Comparison of ENCODE assay signal across 9 cellular contexts in the genomic region with DNA sequence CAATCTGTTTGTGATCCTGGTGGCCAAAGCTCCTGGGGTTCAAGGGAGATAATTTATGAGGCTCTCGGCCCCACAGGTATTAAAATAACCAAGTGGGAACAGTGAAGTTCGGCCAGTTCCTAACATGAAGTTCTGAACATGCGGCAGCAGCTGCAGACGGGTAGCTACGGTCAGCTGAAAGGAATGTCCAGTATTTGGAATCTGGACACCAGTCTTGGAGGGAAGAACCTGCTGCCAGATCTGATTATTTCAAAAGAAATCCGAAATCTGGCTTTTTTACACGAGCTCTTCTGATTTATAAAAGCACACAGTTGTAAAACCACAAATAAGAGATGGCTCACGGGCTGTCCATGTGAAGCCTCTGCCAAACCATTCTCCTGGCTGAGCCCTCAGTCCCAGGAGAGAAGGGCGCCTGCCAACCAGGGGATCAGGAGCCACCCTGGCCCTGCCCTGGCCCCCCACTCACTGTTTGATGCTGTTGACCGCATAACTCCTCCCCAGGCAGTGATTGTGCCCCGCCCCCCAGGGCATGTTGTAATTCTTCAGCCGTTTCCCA. TPM values are rescaled to one million over a fixed set of nuclear protein-coding genes. Genes with fewer than 3 reads are reported as not detected.
DNase-seq lines count a peak whose midpoint lies in the region; ATAC-seq and TF ChIP-seq lines count a peak whose summit lies in the region.
"Had no signal": no experiment of that assay in that cellular context is flagged by ENCODE, and none has a peak within 500 bp of the region (broad histone marks: within the 10 kb centered on the region; RNA-seq: fewer than 3 reads in every experiment).

No MANE protein-coding gene starts in this region.

- H3K4me1 ChIP-seq in transverse colon (peaks cover 0 to 14% (median 6%) of the 10 kb centered on the region in 4 donors), BE2C (peaks cover 4% of the 10 kb centered on the region)

- H3K9me3 ChIP-seq in transverse colon (no peaks in the 10 kb centered on the region), BE2C (no peaks in the 10 kb centered on the region)

- TF ChIP-seq CTCF in lower leg skin (IDR thresholded peaks at IDR 0.05) (no peak), transverse colon (IDR thresholded peaks at IDR 0.05) (no peak), BE2C (IDR thresholded peaks at IDR 0.05; ENCODE audit: low read depth, low read length) (no peak)

- peak; percentile 99 for DNase-seq in HS-5 (ENCODE audit: low read depth)
- peak; percentile 35 to 47 for DNase-seq in T47D (ENCODE audit: low read depth in 1 of 2, low spot score in 1 of 2)
- peak; percentile 71 to 92 for DNase-seq in lower leg skin (ENCODE audit: low spot score in 2 of 2)
- DNase-seq in transverse colon: peak; percentile 41
- no peak for DNase-seq in BE2C
- DNase-seq: retina; stimulated activated CD8-positive, alpha-beta memory T cell treated with anti-CD3 and anti-CD28 coated beads, Interleukin-4, amount 100 ng/mL, for 48 hours had no signal

- peak overlapping the region; percentile 61 to 70 (median 66) for H3K27ac ChIP-seq in transverse colon

- H3K4me3 ChIP-seq in lower leg skin (ENCODE audit: low read depth, poor library complexity, severe bottlenecking) (no peak overlapping the region), transverse colon (no peak overlapping the region), BE2C (ENCODE audit: low read depth, low read length) (no peak overlapping the region)

- in situ Hi-C loops in T47D (cut with HindIII; ENCODE audit: low pct_unique_long_range_greater_than_20kb, low sequenced_read_pairs) (no loop called here), transverse colon (cut with MboI; ENCODE audit: low pct_ligation_motif_present in 1 of 4, low pct_unique_long_range_greater_than_20kb in 1 of 4, low sequenced_read_pairs in 3 of 4) (loop anchor here in 2 of 4 donors (10.0 kb wide), 1 partner anchor 176 kb away; no protein-coding TSS in a partner anchor)

- intact Hi-C loops in lower leg skin (cut with DNase I; ENCODE audit: low total_unique reads) (no loop called here), transverse colon (cut with DNase I; ENCODE audit: low total_unique reads) (no loop called here)

- no peak for TF ChIP-seq POLR2A in lower leg skin (IDR thresholded peaks at IDR 0.05)
- no peak for TF ChIP-seq POLR2A in transverse colon (IDR thresholded peaks at IDR 0.05)

- WGBS in lower leg skin, 2 donors: 37 to 50% methylated on average over 12 of the region's 12 CpGs
- WGBS in transverse colon (ENCODE audit: low coverage in 1 of 2), 2 donors: 32 to 35% methylated on average over 6 to 12 of the region's 12 CpGs

- TF ChIP-seq EP300 in transverse colon (IDR thresholded peaks at IDR 0.05; ENCODE audit: low read depth): no peak

- no peaks in the 10 kb centered on the region for H3K36me3 ChIP-seq in transverse colon
- H3K36me3 ChIP-seq in BE2C: no peaks in the 10 kb centered on the region

- H3K27me3 ChIP-seq in transverse colon: peaks cover 5% of the 10 kb centered on the region
- H3K27me3 ChIP-seq in BE2C: no peaks in the 10 kb centered on the region

- ATAC-seq in HG03175 (IDR thresholded peaks at IDR 0.05; ENCODE audit: unreplicated experiment) (no peak), GM18873 (IDR thresholded peaks at IDR 0.05; ENCODE audit: low FRiP score, unreplicated experiment) (no peak)

RNA-seq across cellular contexts. Expression of gene KCNB1, which starts 28.2 kb away (rescaled TPM):
- total RNA-seq in lower leg skin: 1 to 10 TPM in 1 of 4 donors, under 1 TPM in 3; 0.30 to 5.2 (median 0.81) TPM
- 1 to 10 TPM; 1.9 to 5.6 (median 2.3) TPM for total RNA-seq in transverse colon
- 6.9 TPM for polyA plus RNA-seq in BE2C (2012; ENCODE audit: insufficient read depth, insufficient read length, low read depth)

RNA-seq across cellular contexts. Expression of gene PTGIS, which starts 57.3 kb away (rescaled TPM):
- 10 to 100 TPM in 2 of 4 donors, 1 to 10 TPM in 2; 2.3 to 13.3 (median 9.1) TPM for total RNA-seq in lower leg skin
- 10 to 100 TPM in 3 of 4 donors, 1 to 10 TPM in 1; 9.4 to 22.3 (median 15.6) TPM for total RNA-seq in transverse colon
- not detected for polyA plus RNA-seq in BE2C (2012; ENCODE audit: insufficient read depth, insufficient read length, low read depth)
